ENCODE assay signal across 10 cellular contexts in genomic region chr21:46559291-46559983, GRCh38. TPM values are rescaled to one million over a fixed set of nuclear protein-coding genes. Genes with fewer than 3 reads are reported as not detected.
A peak's percentile ranks its signal among the peaks of the same experiment; 100 is the strongest.
DNase-seq lines count a peak whose midpoint lies in the region; ATAC-seq and FAIRE-seq lines count a peak whose summit lies in the region.
"Had no signal": no experiment of that assay in that cellular context is flagged by ENCODE, and none has a peak within 500 bp of the region (broad histone marks: within the 10 kb centered on the region; RNA-seq: fewer than 3 reads in every experiment).

No MANE protein-coding gene starts in this region.

- peaks cover 35% of the 10 kb centered on the region for H3K36me3 ChIP-seq in effector memory CD4-positive, alpha-beta T cell (ENCODE audit: control insufficient read depth, insufficient read depth, low read length)
- H3K36me3 ChIP-seq in SJCRH30, result peaks cover 14% of the 10 kb centered on the region

- DNase-seq in GM18507 (ENCODE audit: extremely low spot score, insufficient read length, low read depth) (peak; percentile 25), NCI-H526 (lab: John Stamatoyannopoulos, UW) (no peak), SJCRH30 (no peak), 8988T (no peak)
- DNase-seq in activated CD4-positive, alpha-beta T cell treated with anti-CD3 and anti-CD28 coated beads, Interleukin-2, amount 50 U/mL, for 24 hours (ENCODE audit: low read depth in 1 of 2, low spot score in 1 of 2), result peak; percentile 30 to 50
- DNase-seq in effector memory CD4-positive, alpha-beta T cell, result peak; percentile 31 to 46 (median 39)
- peak; percentile 66 for DNase-seq in stimulated activated CD4-positive, alpha-beta T cell treated with anti-CD3 and anti-CD28 coated beads, Interleukin-4, amount 100 ng/mL, for 1 hour
- DNase-seq: NCI-H1436 treated with DMSO at 0.1 percent for 48 hours had no signal

- H3K27ac ChIP-seq in effector memory CD4-positive, alpha-beta T cell (ENCODE audit: insufficient read depth, low read length, poor library complexity, severe bottlenecking), result peak overlapping the region; percentile 69
- H3K27ac ChIP-seq in SJCRH30, result no peak overlapping the region
- H3K27ac ChIP-seq: epithelial cell of prostate had no signal

- H3K9me3 ChIP-seq in effector memory CD4-positive, alpha-beta T cell (ENCODE audit: control insufficient read depth, low read length), result no peaks in the 10 kb centered on the region
- no peaks in the 10 kb centered on the region for H3K9me3 ChIP-seq in SJCRH30 (replicated peaks)

- H3K27me3 ChIP-seq in effector memory CD4-positive, alpha-beta T cell (replicated peaks; ENCODE audit: control insufficient read depth, insufficient read depth, low read length, poor library complexity, severe bottlenecking), result no peaks in the 10 kb centered on the region
- no peaks in the 10 kb centered on the region for H3K27me3 ChIP-seq in SJCRH30

- ATAC-seq in HG03025 (IDR thresholded peaks at IDR 0.05; ENCODE audit: low FRiP score, unreplicated experiment), result no peak

- H3K4me1 ChIP-seq in effector memory CD4-positive, alpha-beta T cell (ENCODE audit: control insufficient read depth, insufficient read depth, low read length, poor library complexity, severe bottlenecking), result peaks cover 39% of the 10 kb centered on the region
- no peaks in the 10 kb centered on the region for H3K4me1 ChIP-seq in SJCRH30

- FAIRE-seq in GM18507 (lab: Jason Lieb, UNC), result peak; percentile 67

- H3K4me3 ChIP-seq in effector memory CD4-positive, alpha-beta T cell (ENCODE audit: insufficient read depth, low read depth, low read length, poor library complexity, severe bottlenecking), result peak overlapping the region; percentile 36
- no peak overlapping the region for H3K4me3 ChIP-seq in SJCRH30

RNA-seq across cellular contexts. Expression of gene S100B, which starts 45.4 kb away (rescaled TPM):
- total RNA-seq in SJCRH30 (2014; rRNA removed; shearing (Covaris generic)), result 0.18 and 0.25 TPM in 2 replicates

Comparison
In these comparisons a context has a peak if more than half of its experiments do, and no peak if none do; other contexts are left out.
1. DNase-seq: peak in GM18507 (single experiment), activated CD4-positive, alpha-beta T cell treated with anti-CD3 and anti-CD28 coated beads, Interleukin-2, amount 50 U/mL, for 24 hours (2 of 2), effector memory CD4-positive, alpha-beta T cell (3 of 3) and stimulated activated CD4-positive, alpha-beta T cell treated with anti-CD3 and anti-CD28 coated beads, Interleukin-4, amount 100 ng/mL, for 1 hour (single experiment); none in NCI-H526 (0 of 2), SJCRH30 (0 of 2) and 8988T (single experiment).